ENCODE assay signal across 1 cellular context in the genomic region with DNA sequence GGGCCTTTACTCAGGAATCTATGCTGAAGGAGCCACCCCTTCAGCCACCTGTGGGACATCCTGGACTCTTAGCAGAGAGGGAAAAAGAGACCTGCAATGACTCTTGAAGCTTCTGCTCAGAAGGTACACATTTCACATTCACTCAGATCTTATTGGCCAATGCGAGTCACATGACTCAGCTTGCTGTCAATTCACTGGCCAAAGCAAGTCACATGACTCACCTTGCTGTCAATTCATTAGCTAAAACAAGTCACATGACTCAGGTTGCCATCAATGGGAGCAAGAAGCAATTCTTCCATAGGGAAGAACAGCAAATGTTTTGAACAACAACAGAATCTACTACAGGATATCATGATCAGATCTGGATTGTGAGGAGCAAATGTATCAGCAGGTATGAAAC.
A peak's percentile ranks its signal among the peaks of the same experiment; 100 is the strongest.
TF ChIP-seq lines count a peak whose summit lies in the region.

No MANE protein-coding gene starts in this region.

TF ChIP-seq in HepG2, 621 proteins besides CTCF, POLR2A, EP300 and RAD21 (continued from another document):
- no peak for TF ChIP-seq ZSCAN21 (CRISPR knock-in tag; IDR thresholded peaks at IDR 0.05; ENCODE audit: borderline replicate concordance)
- TF ChIP-seq ZNF350 (CRISPR knock-in tag; IDR thresholded peaks at IDR 0.05; ENCODE audit: borderline replicate concordance, low read depth), result no peak
- TF ChIP-seq TERF1 (CRISPR knock-in tag; IDR thresholded peaks at IDR 0.05), result no peak
- TF ChIP-seq WIZ (CRISPR knock-in tag; IDR thresholded peaks at IDR 0.05), result no peak
- no peak for TF ChIP-seq NKX3-1 (CRISPR knock-in tag; IDR thresholded peaks at IDR 0.05)
- TF ChIP-seq DPF2 (CRISPR knock-in tag; IDR thresholded peaks at IDR 0.05; ENCODE audit: borderline replicate concordance, low read depth), result no peak
- TF ChIP-seq RAD51 (IDR thresholded peaks at IDR 0.05; ENCODE audit: borderline replicate concordance), result peak; percentile 88; the same call in 1 of the 2 replicates
- TF ChIP-seq UBTF (CRISPR knock-in tag; IDR thresholded peaks at IDR 0.05), result no peak
- TF ChIP-seq ZNF563 (CRISPR knock-in tag; IDR thresholded peaks at IDR 0.05), result no peak
TF ChIP-seq in HepG2: peak in this region for 4.
